ENCODE assay signal across 1 cellular context in genomic region chr5:100889165-100889564, GRCh38.
A peak's percentile ranks its signal among the peaks of the same experiment; 100 is the strongest.
TF ChIP-seq lines count a peak whose summit lies in the region.

No MANE protein-coding gene starts in this region.

TF ChIP-seq in GM12878, 131 proteins besides CTCF, POLR2A, EP300 and RAD21 (continued from another document):
- TF ChIP-seq SP1 (IDR thresholded peaks at IDR 0.05; ENCODE audit: low read depth, low read length), result no peak
- TF ChIP-seq, protein P1, sequence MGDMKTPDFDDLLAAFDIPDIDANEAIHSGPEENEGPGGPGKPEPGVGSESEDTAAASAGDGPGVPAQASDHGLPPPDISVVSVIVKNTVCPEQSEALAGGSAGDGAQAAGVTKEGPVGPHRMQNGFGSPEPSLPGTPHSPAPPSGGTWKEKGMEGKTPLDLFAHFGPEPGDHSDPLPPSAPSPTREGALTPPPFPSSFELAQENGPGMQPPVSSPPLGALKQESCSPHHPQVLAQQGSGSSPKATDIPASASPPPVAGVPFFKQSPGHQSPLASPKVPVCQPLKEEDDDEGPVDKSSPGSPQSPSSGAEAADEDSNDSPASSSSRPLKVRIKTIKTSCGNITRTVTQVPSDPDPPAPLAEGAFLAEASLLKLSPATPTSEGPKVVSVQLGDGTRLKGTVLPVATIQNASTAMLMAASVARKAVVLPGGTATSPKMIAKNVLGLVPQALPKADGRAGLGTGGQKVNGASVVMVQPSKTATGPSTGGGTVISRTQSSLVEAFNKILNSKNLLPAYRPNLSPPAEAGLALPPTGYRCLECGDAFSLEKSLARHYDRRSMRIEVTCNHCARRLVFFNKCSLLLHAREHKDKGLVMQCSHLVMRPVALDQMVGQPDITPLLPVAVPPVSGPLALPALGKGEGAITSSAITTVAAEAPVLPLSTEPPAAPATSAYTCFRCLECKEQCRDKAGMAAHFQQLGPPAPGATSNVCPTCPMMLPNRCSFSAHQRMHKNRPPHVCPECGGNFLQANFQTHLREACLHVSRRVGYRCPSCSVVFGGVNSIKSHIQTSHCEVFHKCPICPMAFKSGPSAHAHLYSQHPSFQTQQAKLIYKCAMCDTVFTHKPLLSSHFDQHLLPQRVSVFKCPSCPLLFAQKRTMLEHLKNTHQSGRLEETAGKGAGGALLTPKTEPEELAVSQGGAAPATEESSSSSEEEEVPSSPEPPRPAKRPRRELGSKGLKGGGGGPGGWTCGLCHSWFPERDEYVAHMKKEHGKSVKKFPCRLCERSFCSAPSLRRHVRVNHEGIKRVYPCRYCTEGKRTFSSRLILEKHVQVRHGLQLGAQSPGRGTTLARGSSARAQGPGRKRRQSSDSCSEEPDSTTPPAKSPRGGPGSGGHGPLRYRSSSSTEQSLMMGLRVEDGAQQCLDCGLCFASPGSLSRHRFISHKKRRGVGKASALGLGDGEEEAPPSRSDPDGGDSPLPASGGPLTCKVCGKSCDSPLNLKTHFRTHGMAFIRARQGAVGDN (IDR thresholded peaks at IDR 0.05), result peak; percentile 84
- TF ChIP-seq, protein P2, sequence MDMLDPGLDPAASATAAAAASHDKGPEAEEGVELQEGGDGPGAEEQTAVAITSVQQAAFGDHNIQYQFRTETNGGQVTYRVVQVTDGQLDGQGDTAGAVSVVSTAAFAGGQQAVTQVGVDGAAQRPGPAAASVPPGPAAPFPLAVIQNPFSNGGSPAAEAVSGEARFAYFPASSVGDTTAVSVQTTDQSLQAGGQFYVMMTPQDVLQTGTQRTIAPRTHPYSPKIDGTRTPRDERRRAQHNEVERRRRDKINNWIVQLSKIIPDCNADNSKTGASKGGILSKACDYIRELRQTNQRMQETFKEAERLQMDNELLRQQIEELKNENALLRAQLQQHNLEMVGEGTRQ (IDR thresholded peaks at IDR 0.05; ENCODE audit: borderline replicate concordance, low read depth, low read length), result no peak
- TF ChIP-seq, protein P3, sequence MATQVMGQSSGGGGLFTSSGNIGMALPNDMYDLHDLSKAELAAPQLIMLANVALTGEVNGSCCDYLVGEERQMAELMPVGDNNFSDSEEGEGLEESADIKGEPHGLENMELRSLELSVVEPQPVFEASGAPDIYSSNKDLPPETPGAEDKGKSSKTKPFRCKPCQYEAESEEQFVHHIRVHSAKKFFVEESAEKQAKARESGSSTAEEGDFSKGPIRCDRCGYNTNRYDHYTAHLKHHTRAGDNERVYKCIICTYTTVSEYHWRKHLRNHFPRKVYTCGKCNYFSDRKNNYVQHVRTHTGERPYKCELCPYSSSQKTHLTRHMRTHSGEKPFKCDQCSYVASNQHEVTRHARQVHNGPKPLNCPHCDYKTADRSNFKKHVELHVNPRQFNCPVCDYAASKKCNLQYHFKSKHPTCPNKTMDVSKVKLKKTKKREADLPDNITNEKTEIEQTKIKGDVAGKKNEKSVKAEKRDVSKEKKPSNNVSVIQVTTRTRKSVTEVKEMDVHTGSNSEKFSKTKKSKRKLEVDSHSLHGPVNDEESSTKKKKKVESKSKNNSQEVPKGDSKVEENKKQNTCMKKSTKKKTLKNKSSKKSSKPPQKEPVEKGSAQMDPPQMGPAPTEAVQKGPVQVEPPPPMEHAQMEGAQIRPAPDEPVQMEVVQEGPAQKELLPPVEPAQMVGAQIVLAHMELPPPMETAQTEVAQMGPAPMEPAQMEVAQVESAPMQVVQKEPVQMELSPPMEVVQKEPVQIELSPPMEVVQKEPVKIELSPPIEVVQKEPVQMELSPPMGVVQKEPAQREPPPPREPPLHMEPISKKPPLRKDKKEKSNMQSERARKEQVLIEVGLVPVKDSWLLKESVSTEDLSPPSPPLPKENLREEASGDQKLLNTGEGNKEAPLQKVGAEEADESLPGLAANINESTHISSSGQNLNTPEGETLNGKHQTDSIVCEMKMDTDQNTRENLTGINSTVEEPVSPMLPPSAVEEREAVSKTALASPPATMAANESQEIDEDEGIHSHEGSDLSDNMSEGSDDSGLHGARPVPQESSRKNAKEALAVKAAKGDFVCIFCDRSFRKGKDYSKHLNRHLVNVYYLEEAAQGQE (IDR thresholded peaks at IDR 0.05; ENCODE audit: low read depth, low read length), result no peak
- peak; percentile 68 for TF ChIP-seq MTA2 (IDR thresholded peaks at IDR 0.05; ENCODE audit: low read depth)
- TF ChIP-seq NR2C2 (IDR thresholded peaks at IDR 0.05; ENCODE audit: borderline replicate concordance, control insufficient read depth, insufficient read length, low read depth), result no peak
- peak; percentile 62 for TF ChIP-seq MEF2B (IDR thresholded peaks at IDR 0.05; ENCODE audit: partially characterized antibody, poor library complexity, severe bottlenecking)
- TF ChIP-seq POLR2AphosphoS2 (IDR thresholded peaks at IDR 0.05; ENCODE audit: low read depth, low read length), result 0 out of 2 replicates have a peak, but pooled peaks have one; percentile 49
- no peak for TF ChIP-seq USF1 (IDR thresholded peaks at IDR 0.05; ENCODE audit: borderline replicate concordance, extremely low read length, insufficient read depth, low read depth, low read length)
- TF ChIP-seq MEF2A (IDR thresholded peaks at IDR 0.05; ENCODE audit: insufficient read depth, low read depth, low read length), result 0 out of 2 replicates have a peak, but pooled peaks have one; percentile 58
- TF ChIP-seq CHD1 (IDR thresholded peaks at IDR 0.05; ENCODE audit: low read depth, low read length), result 0 out of 2 replicates have a peak, but pooled peaks have one; percentile 67
- TF ChIP-seq RCOR1 (conservative IDR thresholded peaks at IDR 0.05; ENCODE audit: low read depth, low read length), result 0 out of 2 replicates have a peak, but pooled peaks have one; percentile 41
- TF ChIP-seq CBFB (IDR thresholded peaks at IDR 0.05; ENCODE audit: low read depth), result 0 out of 2 replicates have a peak, but pooled peaks have one; percentile 24
- TF ChIP-seq CREB1 (IDR thresholded peaks at IDR 0.05; ENCODE audit: low read depth), result peak; percentile 42; the same call in 1 of the 2 replicates
- TF ChIP-seq RUNX3 (IDR thresholded peaks at IDR 0.05; ENCODE audit: low read length), result peak; percentile 94
- peak in 1 of 2 experiments; percentile 40; a peak in 1 of 4 replicates for TF ChIP-seq ETV6 (conservative IDR thresholded peaks at IDR 0.05 in 1 of 2, IDR thresholded peaks at IDR 0.05 in 1 of 2; ENCODE audit: borderline replicate concordance in 1 of 2, low read depth in 1 of 2)
- TF ChIP-seq MYB (IDR thresholded peaks at IDR 0.05; ENCODE audit: borderline replicate concordance, low read depth, low read length), result peak; percentile 76; the same call in 1 of the 2 replicates
- no peak for TF ChIP-seq SRF (IDR thresholded peaks at IDR 0.05; ENCODE audit: low read depth in 2 of 2, low read length in 2 of 2)
- peak; percentile 55 for TF ChIP-seq SKIL (IDR thresholded peaks at IDR 0.05; ENCODE audit: low read depth, poor library complexity, severe bottlenecking)
- TF ChIP-seq POLR2AphosphoS5 (IDR thresholded peaks at IDR 0.05; ENCODE audit: low read length), result no peak
- TF ChIP-seq HCFC1 (IDR thresholded peaks at IDR 0.05; ENCODE audit: low read length), result no peak
- peak; percentile 76 for TF ChIP-seq GABPA (IDR thresholded peaks at IDR 0.05; ENCODE audit: low read depth)
- TF ChIP-seq, protein P4, sequence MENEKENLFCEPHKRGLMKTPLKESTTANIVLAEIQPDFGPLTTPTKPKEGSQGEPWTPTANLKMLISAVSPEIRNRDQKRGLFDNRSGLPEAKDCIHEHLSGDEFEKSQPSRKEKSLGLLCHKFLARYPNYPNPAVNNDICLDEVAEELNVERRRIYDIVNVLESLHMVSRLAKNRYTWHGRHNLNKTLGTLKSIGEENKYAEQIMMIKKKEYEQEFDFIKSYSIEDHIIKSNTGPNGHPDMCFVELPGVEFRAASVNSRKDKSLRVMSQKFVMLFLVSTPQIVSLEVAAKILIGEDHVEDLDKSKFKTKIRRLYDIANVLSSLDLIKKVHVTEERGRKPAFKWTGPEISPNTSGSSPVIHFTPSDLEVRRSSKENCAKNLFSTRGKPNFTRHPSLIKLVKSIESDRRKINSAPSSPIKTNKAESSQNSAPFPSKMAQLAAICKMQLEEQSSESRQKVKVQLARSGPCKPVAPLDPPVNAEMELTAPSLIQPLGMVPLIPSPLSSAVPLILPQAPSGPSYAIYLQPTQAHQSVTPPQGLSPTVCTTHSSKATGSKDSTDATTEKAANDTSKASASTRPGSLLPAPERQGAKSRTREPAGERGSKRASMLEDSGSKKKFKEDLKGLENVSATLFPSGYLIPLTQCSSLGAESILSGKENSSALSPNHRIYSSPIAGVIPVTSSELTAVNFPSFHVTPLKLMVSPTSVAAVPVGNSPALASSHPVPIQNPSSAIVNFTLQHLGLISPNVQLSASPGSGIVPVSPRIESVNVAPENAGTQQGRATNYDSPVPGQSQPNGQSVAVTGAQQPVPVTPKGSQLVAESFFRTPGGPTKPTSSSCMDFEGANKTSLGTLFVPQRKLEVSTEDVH (IDR thresholded peaks at IDR 0.05; ENCODE audit: low read depth, partially characterized antibody), result no peak
- TF ChIP-seq PAX8 (IDR thresholded peaks at IDR 0.05), result no peak
- TF ChIP-seq CREM (IDR thresholded peaks at IDR 0.05; ENCODE audit: low read depth), result 0 out of 2 replicates have a peak, but pooled peaks have one; percentile 14
- TF ChIP-seq, protein P5, sequence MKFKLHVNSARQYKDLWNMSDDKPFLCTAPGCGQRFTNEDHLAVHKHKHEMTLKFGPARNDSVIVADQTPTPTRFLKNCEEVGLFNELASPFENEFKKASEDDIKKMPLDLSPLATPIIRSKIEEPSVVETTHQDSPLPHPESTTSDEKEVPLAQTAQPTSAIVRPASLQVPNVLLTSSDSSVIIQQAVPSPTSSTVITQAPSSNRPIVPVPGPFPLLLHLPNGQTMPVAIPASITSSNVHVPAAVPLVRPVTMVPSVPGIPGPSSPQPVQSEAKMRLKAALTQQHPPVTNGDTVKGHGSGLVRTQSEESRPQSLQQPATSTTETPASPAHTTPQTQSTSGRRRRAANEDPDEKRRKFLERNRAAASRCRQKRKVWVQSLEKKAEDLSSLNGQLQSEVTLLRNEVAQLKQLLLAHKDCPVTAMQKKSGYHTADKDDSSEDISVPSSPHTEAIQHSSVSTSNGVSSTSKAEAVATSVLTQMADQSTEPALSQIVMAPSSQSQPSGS (IDR thresholded peaks at IDR 0.05; ENCODE audit: low read length), result peak; percentile 53
- TF ChIP-seq ATF7 (IDR thresholded peaks at IDR 0.05; ENCODE audit: low read depth), result peak; percentile 62; the same call in 1 of the 2 replicates
- peak; percentile 55; the same call in 1 of the 2 replicates for TF ChIP-seq FOXM1 (IDR thresholded peaks at IDR 0.05; ENCODE audit: low read depth, low read length)
- TF ChIP-seq, protein P6, sequence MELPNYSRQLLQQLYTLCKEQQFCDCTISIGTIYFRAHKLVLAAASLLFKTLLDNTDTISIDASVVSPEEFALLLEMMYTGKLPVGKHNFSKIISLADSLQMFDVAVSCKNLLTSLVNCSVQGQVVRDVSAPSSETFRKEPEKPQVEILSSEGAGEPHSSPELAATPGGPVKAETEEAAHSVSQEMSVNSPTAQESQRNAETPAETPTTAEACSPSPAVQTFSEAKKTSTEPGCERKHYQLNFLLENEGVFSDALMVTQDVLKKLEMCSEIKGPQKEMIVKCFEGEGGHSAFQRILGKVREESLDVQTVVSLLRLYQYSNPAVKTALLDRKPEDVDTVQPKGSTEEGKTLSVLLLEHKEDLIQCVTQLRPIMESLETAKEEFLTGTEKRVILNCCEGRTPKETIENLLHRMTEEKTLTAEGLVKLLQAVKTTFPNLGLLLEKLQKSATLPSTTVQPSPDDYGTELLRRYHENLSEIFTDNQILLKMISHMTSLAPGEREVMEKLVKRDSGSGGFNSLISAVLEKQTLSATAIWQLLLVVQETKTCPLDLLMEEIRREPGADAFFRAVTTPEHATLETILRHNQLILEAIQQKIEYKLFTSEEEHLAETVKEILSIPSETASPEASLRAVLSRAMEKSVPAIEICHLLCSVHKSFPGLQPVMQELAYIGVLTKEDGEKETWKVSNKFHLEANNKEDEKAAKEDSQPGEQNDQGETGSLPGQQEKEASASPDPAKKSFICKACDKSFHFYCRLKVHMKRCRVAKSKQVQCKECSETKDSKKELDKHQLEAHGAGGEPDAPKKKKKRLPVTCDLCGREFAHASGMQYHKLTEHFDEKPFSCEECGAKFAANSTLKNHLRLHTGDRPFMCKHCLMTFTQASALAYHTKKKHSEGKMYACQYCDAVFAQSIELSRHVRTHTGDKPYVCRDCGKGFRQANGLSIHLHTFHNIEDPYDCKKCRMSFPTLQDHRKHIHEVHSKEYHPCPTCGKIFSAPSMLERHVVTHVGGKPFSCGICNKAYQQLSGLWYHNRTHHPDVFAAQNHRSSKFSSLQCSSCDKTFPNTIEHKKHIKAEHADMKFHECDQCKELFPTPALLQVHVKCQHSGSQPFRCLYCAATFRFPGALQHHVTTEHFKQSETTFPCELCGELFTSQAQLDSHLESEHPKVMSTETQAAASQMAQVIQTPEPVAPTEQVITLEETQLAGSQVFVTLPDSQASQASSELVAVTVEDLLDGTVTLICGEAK (IDR thresholded peaks at IDR 0.05; ENCODE audit: borderline replicate concordance), result peak; percentile 75; the same call in 1 of the 2 replicates
- peak; percentile 83 for TF ChIP-seq NFIC (IDR thresholded peaks at IDR 0.05; ENCODE audit: low read depth, low read length)
